17 cellular contexts compared by ENCODE assay signal in the genomic region with DNA sequence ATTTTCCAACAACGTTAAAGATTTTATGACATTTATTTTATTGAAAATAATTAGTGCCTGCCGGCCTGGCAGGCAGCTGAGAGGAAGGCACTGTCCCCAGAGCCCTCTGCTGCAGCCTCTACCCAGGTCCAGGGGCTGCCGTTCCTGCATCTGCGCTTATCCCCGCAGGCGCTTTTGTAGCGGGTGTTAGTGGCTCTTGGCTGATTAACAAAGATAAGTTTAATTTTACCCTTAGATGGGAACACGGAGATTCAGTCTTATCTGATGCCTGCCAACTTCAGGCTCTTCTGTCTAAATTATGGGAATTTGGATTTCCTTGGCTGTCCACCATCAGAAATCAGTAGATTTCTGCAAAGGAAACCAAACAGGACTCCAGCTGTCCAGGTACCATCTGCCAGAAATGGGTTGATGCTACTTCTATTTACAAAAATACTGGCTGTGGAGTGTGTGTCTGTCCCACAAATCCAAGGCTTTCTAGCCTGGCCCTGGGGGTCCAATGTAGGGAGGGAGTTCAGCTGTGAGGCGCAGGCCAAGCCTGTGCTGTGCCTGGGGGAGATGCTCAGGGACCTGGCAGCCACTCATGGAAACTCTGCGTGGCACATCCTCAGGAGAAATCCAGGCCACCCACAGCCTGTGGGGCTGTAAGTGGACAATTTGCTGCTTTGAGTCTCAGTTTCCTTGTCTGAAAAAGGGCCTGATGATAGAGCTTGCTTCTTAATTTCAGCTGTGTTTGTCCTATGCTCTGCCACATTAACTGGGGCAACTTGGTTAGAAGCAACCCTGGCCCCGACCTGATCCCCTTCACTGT.
"Had no signal": no experiment of that assay in that cellular context is flagged by ENCODE, and none has a peak within 500 bp of the region (broad histone marks: within the 10 kb centered on the region; RNA-seq: fewer than 3 reads in every experiment).

No MANE protein-coding gene starts in this region.

- H3K36me3 Mint-ChIP-seq: neural progenitor cell had no signal

- H3K4me2 ChIP-seq: neural progenitor cell had no signal

- H3K4me3 ChIP-seq: breast epithelium, gastroesophageal sphincter, neural progenitor cell, pancreas, upper lobe of left lung had no signal

- H3K9me3 ChIP-seq: gastroesophageal sphincter, pancreas, upper lobe of left lung had no signal

- H3K9ac ChIP-seq: neural progenitor cell had no signal

- H3K4me1 ChIP-seq: neural progenitor cell had no signal

- FAIRE-seq: keratinocyte, pancreas had no signal

- H3K27ac Mint-ChIP-seq: naive B cell, neural progenitor cell had no signal

- H2AFZ ChIP-seq: neural progenitor cell had no signal

- H3K27ac ChIP-seq: breast epithelium, neural progenitor cell, pancreas, upper lobe of left lung had no signal

- DNase-seq: activated CD4-positive, alpha-beta T cell treated with anti-CD3 and anti-CD28 coated beads, Interleukin-2, amount 50 U/mL, for 1 hour; activated CD4-positive, CD25-positive, alpha-beta regulatory T cell; activated naive CD4-positive, alpha-beta T cell treated with Interleukin-2 at 50 U/mL for 16 hours; activated T-cell treated with anti-CD3 and anti-CD28 coated beads for 4 hours; anterior cingulate cortex; cerebellar nuclear complex; erythroblast; naive B cell; pancreas; stimulated activated CD4-positive, alpha-beta T cell treated with anti-CD3 and anti-CD28 coated beads, Interleukin-15, amount 100 ng/mL, for 24 hours; stimulated activated CD4-positive, alpha-beta T cell treated with anti-CD3 and anti-CD28 coated beads, Interleukin-4, amount 100 ng/mL, for 24 hours; stimulated activated naive CD4-positive, alpha-beta T cell; upper lobe of left lung had no signal

- H3K36me3 ChIP-seq: breast epithelium, gastroesophageal sphincter, neural progenitor cell, pancreas, upper lobe of left lung had no signal

- H3K27me3 ChIP-seq: breast epithelium, gastroesophageal sphincter, neural progenitor cell, pancreas, upper lobe of left lung had no signal

- H3K4me3 Mint-ChIP-seq: naive B cell, neural progenitor cell had no signal

- ATAC-seq: gastroesophageal sphincter, pancreas had no signal

- H3K4me1 Mint-ChIP-seq: naive B cell had no signal
